In genomic region chr5:95812100-95812472, GRCh38 we compare ENCODE assay signal across 10 cellular contexts. TPM values are rescaled to one million over a fixed set of nuclear protein-coding genes. Genes with fewer than 3 reads are reported as not detected.
DNase-seq lines count a peak whose midpoint lies in the region; ATAC-seq and TF ChIP-seq lines count a peak whose summit lies in the region.
"Had no signal": no experiment of that assay in that cellular context is flagged by ENCODE, and none has a peak within 500 bp of the region (broad histone marks: within the 10 kb centered on the region; RNA-seq: fewer than 3 reads in every experiment).

No MANE protein-coding gene starts in this region.

- CTCF ChIA-PET in CD8-positive, alpha-beta memory T cell (lab: Charles Lee): interaction anchor here (1.2 to 8.3 kb wide), 2 partner anchors 9 to 21 kb away, joined by 3 to 85 read pairs; partner anchors contain the start of gene GLRX
- CTCF ChIA-PET in PC-9 (lab: Charles Lee): no interaction called here

- peak overlapping the region in 6 of 7 donors; percentile 6 to 63 (median 26) for H3K4me3 Mint-ChIP-seq in CD8-positive, alpha-beta memory T cell
- H3K4me3 Mint-ChIP-seq in T-helper 1 cell treated with Interleukin-12 subunit alpha and Interleukin-12 subunit beta and Interleukin-4 antibody, amounts not matched to agents 30 μg/mL and 1 μg/mL, for 36 hours: peak overlapping the region; percentile 23
- H3K4me3 Mint-ChIP-seq in effector memory CD8-positive, alpha-beta T cell: peak overlapping the region in 1 of 2 donors; percentile 56

- H3K36me3 Mint-ChIP-seq in CD8-positive, alpha-beta memory T cell: peaks cover 11 to 54% (median 26%) of the 10 kb centered on the region in 3 donors
- peaks cover 45% of the 10 kb centered on the region for H3K36me3 Mint-ChIP-seq in T-helper 1 cell treated with Interleukin-12 subunit alpha and Interleukin-12 subunit beta and Interleukin-4 antibody, amounts not matched to agents 30 μg/mL and 1 μg/mL, for 36 hours (ENCODE audit: low read depth)
- H3K36me3 Mint-ChIP-seq in effector memory CD8-positive, alpha-beta T cell (ENCODE audit: insufficient read depth): peaks cover 31% of the 10 kb centered on the region

- peaks cover 25% of the 10 kb centered on the region for H3K36me3 ChIP-seq in CD8-positive, alpha-beta memory T cell (ENCODE audit: insufficient read depth, low read length)
- H3K36me3 ChIP-seq in neutrophil: peaks cover 77% of the 10 kb centered on the region
- H3K36me3 ChIP-seq in PC-9 (ENCODE audit: low read depth): peaks cover 16% of the 10 kb centered on the region; the same call in 1 of the 2 replicates

- POLR2A ChIA-PET in CD8-positive, alpha-beta memory T cell (lab: Charles Lee): interaction anchor here (1.9 kb wide), 1 partner anchor 11 kb away, joined by 7 read pairs; the partner anchor contains the start of gene GLRX
- POLR2A ChIA-PET in PC-9 (lab: Charles Lee; ENCODE audit: unreplicated experiment): no interaction called here

- ATAC-seq in effector memory CD8-positive, alpha-beta T cell (replicated peaks): no peak
- ATAC-seq in HG02885 (IDR thresholded peaks at IDR 0.05; ENCODE audit: poor library complexity, unreplicated experiment): no peak

- TF ChIP-seq CTCF in neutrophil (IDR thresholded peaks at IDR 0.05) (no peak), PC-9 (conservative IDR thresholded peaks at IDR 0.05) (no peak)

- no peaks in the 10 kb centered on the region for H3K27me3 ChIP-seq in CD8-positive, alpha-beta memory T cell (ENCODE audit: insufficient read depth, low read length, poor library complexity, severe bottlenecking)
- no peaks in the 10 kb centered on the region for H3K27me3 ChIP-seq in neutrophil
- no peaks in the 10 kb centered on the region for H3K27me3 ChIP-seq in PC-9 (ENCODE audit: insufficient read depth, low read depth)
- H3K27me3 ChIP-seq: testis had no signal

- H4K20me1 ChIP-seq in PC-9 (ENCODE audit: insufficient read depth): no peaks in the 10 kb centered on the region; the same call in 1 of the 2 replicates

- H3K4me1 ChIP-seq in CD8-positive, alpha-beta memory T cell (ENCODE audit: insufficient read depth, low read length): peaks cover 89% of the 10 kb centered on the region
- peaks cover 65 to 75% of the 10 kb centered on the region in 2 experiments for H3K4me1 ChIP-seq in neutrophil (ENCODE audit: control insufficient read depth in 1 of 2, insufficient read depth in 1 of 2, low read depth in 1 of 2, low read length in 1 of 2)
- no peaks in the 10 kb centered on the region for H3K4me1 ChIP-seq in PC-9 (replicated peaks; ENCODE audit: insufficient read depth)

- H3K27ac Mint-ChIP-seq in CD8-positive, alpha-beta memory T cell: peak overlapping the region; percentile 65 to 96 (median 85)
- H3K27ac Mint-ChIP-seq in T-helper 1 cell treated with Interleukin-12 subunit alpha and Interleukin-12 subunit beta and Interleukin-4 antibody, amounts not matched to agents 30 μg/mL and 1 μg/mL, for 36 hours: peak overlapping the region; percentile 72
- H3K27ac Mint-ChIP-seq in effector memory CD8-positive, alpha-beta T cell: peak overlapping the region; percentile 92 to 94

- H3K9me2 ChIP-seq in PC-9 (ENCODE audit: insufficient read depth): no peaks in the 10 kb centered on the region

- no TSS peak for BruUV-seq in PC-9 (replicated peaks; lab: Mats Ljungman, UMichigan)

- H3K4me1 Mint-ChIP-seq in CD8-positive, alpha-beta memory T cell: peaks cover 90 to 92% (median 90%) of the 10 kb centered on the region in 3 donors
- peaks cover 73% of the 10 kb centered on the region for H3K4me1 Mint-ChIP-seq in T-helper 1 cell treated with Interleukin-12 subunit alpha and Interleukin-12 subunit beta and Interleukin-4 antibody, amounts not matched to agents 30 μg/mL and 1 μg/mL, for 36 hours (ENCODE audit: low read depth)
- H3K4me1 Mint-ChIP-seq in effector memory CD8-positive, alpha-beta T cell (ENCODE audit: low read depth in 2 of 2): peaks cover 70% of the 10 kb centered on the region in 2 donors

- no peaks in the 10 kb centered on the region for H3K9me3 Mint-ChIP-seq in CD8-positive, alpha-beta memory T cell
- H3K9me3 Mint-ChIP-seq in T-helper 1 cell treated with Interleukin-12 subunit alpha and Interleukin-12 subunit beta and Interleukin-4 antibody, amounts not matched to agents 30 μg/mL and 1 μg/mL, for 36 hours: no peaks in the 10 kb centered on the region
- H3K9me3 Mint-ChIP-seq in effector memory CD8-positive, alpha-beta T cell: no peaks in the 10 kb centered on the region

- H3F3A ChIP-seq in PC-9 (ENCODE audit: insufficient read depth, low read depth): no peaks in the 10 kb centered on the region

- intact Hi-C loops in PC-9 (cut with micrococcal nuclease; ENCODE audit: unreplicated experiment): no loop called here

- H3K9me3 ChIP-seq in CD8-positive, alpha-beta memory T cell (ENCODE audit: low read length): no peaks in the 10 kb centered on the region
- H3K9me3 ChIP-seq in neutrophil (no peaks in the 10 kb centered on the region), PC-9 (ENCODE audit: insufficient read depth, low read depth) (no peaks in the 10 kb centered on the region)
- H3K9me3 ChIP-seq: testis had no signal

- peak in 1 of 5 donors; percentile 22 for DNase-seq in CD8-positive, alpha-beta memory T cell
- no peak for DNase-seq in effector memory CD8-positive, alpha-beta T cell
- DNase-seq in OCI-M2 (lab: John Stamatoyannopoulos, UW; ENCODE audit: unreplicated experiment): no peak
- no peak for DNase-seq in cerebellar cortex (ENCODE audit: low spot score)
- no peak for DNase-seq in PC-9
- DNase-seq: NCI-H2227 treated with DMSO at 0.1 percent for 48 hours, testis had no signal

- H3K79me2 ChIP-seq in PC-9 (ENCODE audit: low read depth): no peaks in the 10 kb centered on the region

- no peak overlapping the region for H3K4me2 ChIP-seq in PC-9

- no peak overlapping the region for H3K27ac ChIP-seq in CD8-positive, alpha-beta memory T cell (ENCODE audit: low read depth, low read length)
- H3K27ac ChIP-seq in neutrophil (peak overlapping the region; percentile 98), PC-9 (no peak overlapping the region)

- no peak overlapping the region for H3K4me3 ChIP-seq in CD8-positive, alpha-beta memory T cell (ENCODE audit: low read length)
- H3K4me3 ChIP-seq in neutrophil (ENCODE audit: low read depth in 1 of 2, low read length in 1 of 2) (no peak overlapping the region), PC-9 (no peak overlapping the region)
- H3K4me3 ChIP-seq: testis had no signal

- no peak overlapping the region for H2AFZ ChIP-seq in PC-9

- no peaks in the 10 kb centered on the region for H3K27me3 Mint-ChIP-seq in CD8-positive, alpha-beta memory T cell
- H3K27me3 Mint-ChIP-seq in T-helper 1 cell treated with Interleukin-12 subunit alpha and Interleukin-12 subunit beta and Interleukin-4 antibody, amounts not matched to agents 30 μg/mL and 1 μg/mL, for 36 hours (ENCODE audit: low read depth): no peaks in the 10 kb centered on the region
- no peaks in the 10 kb centered on the region for H3K27me3 Mint-ChIP-seq in effector memory CD8-positive, alpha-beta T cell

RNA-seq across cellular contexts. Expression of gene GLRX, which starts 10.4 kb away (rescaled TPM):
- 10 to 100 TPM; 22.2 to 25.0 TPM for total RNA-seq in CD8-positive, alpha-beta memory T cell
- polyA plus RNA-seq in CD8-positive, alpha-beta memory T cell: 240 TPM
- total RNA-seq in PC-9 (2021): 23.0 and 25.5 TPM in 2 replicates
